In genomic region chr17:73010414-73010813, GRCh38 we compare ENCODE assay signal across 28 cellular contexts.
DNase-seq lines count a peak whose midpoint lies in the region; ATAC-seq and TF ChIP-seq lines count a peak whose summit lies in the region.
"Had no signal": no experiment of that assay in that cellular context is flagged by ENCODE, and none has a peak within 500 bp of the region (broad histone marks: within the 10 kb centered on the region; RNA-seq: fewer than 3 reads in every experiment).

No MANE protein-coding gene starts in this region.

- H3K27me3 ChIP-seq in endocrine pancreas (ENCODE audit: control insufficient read depth, insufficient read depth, low read length) = no peaks in the 10 kb centered on the region
- no peaks in the 10 kb centered on the region for H3K27me3 ChIP-seq in upper lobe of left lung
- no peaks in the 10 kb centered on the region for H3K27me3 ChIP-seq in Peyer's patch
- H3K27me3 ChIP-seq: esophagus muscularis mucosa, foreskin keratinocyte, heart right ventricle had no signal

- TF ChIP-seq EP300 in upper lobe of left lung (IDR thresholded peaks at IDR 0.05) = no peak

- ATAC-seq in upper lobe of left lung (ENCODE audit: low FRiP score in 2 of 2) = no peak
- ATAC-seq: activated naive CD8-positive, alpha-beta T cell treated with anti-CD3 and anti-CD28 coated beads, Interleukin-2, amount 50 U/mL, for 24 hours; effector memory CD8-positive, alpha-beta T cell; foreskin keratinocyte had no signal

- peak overlapping the region; percentile 82 for H3K27ac Mint-ChIP-seq in T-helper 2 cell treated with Interferon-gamma antibody and Interleukin-4, amounts not matched to agents 5 μg/mL and 100 μg/mL, for 36 hours
- H3K27ac Mint-ChIP-seq in activated T-helper 1 cell treated with anti-CD3 and anti-CD28 coated beads, Interleukin-12 subunit alpha, Interleukin-12 subunit beta, Interleukin-2, Interleukin-4 antibody, amounts not matched to agents 30 ng/mL and 10 ng/mL and 1 ng/mL, durations not matched to agents 14 hours and 24 hours and 36 hours = no peak overlapping the region
- H3K27ac Mint-ChIP-seq: activated naive CD8-positive, alpha-beta T cell treated with anti-CD3 and anti-CD28 coated beads, Interleukin-2, amount 50 U/mL, for 24 hours; activated T-cell treated with anti-CD3 and anti-CD28 coated beads, Interleukin-2, amount 50 U/mL, for 24 hours had no signal

- H3K4me3 ChIP-seq in endocrine pancreas (ENCODE audit: control insufficient read depth, insufficient read depth, low read length) (peak overlapping the region; percentile 72), upper lobe of left lung (peak overlapping the region in 1 of 4 donors; percentile 25), Peyer's patch (no peak overlapping the region)
- H3K4me3 ChIP-seq: HAP-1, SK-N-MC, thoracic aorta had no signal

- H3K9me3 ChIP-seq in endocrine pancreas (ENCODE audit: control insufficient read depth, low read length) = no peaks in the 10 kb centered on the region
- no peaks in the 10 kb centered on the region for H3K9me3 ChIP-seq in upper lobe of left lung
- H3K9me3 ChIP-seq in Peyer's patch = no peaks in the 10 kb centered on the region
- H3K9me3 ChIP-seq: esophagus muscularis mucosa, HAP-1, heart right ventricle, thoracic aorta had no signal

- intact Hi-C loops in activated T-helper 1 cell treated with anti-CD3 and anti-CD28 coated beads, Interleukin-12 subunit alpha, Interleukin-12 subunit beta, Interleukin-2, Interleukin-4 antibody, amounts not matched to agents 30 ng/mL and 10 ng/mL and 1 ng/mL, durations not matched to agents 14 hours and 24 hours and 36 hours (cut with micrococcal nuclease) = no loop called here

- no peaks in the 10 kb centered on the region for H3K36me3 Mint-ChIP-seq in T-helper 2 cell treated with Interferon-gamma antibody and Interleukin-4, amounts not matched to agents 5 μg/mL and 100 μg/mL, for 36 hours (ENCODE audit: low read depth)
- H3K36me3 Mint-ChIP-seq in activated T-helper 1 cell treated with anti-CD3 and anti-CD28 coated beads, Interleukin-12 subunit alpha, Interleukin-12 subunit beta, Interleukin-2, Interleukin-4 antibody, amounts not matched to agents 30 ng/mL and 10 ng/mL and 1 ng/mL, durations not matched to agents 14 hours and 24 hours and 36 hours (ENCODE audit: low read depth) = no peaks in the 10 kb centered on the region

- no peak for DNase-seq in T-helper 2 cell treated with Interferon-gamma antibody and Interleukin-4, amounts not matched to agents 5 μg/mL and 100 μg/mL, for 36 hours (ENCODE audit: low spot score)
- DNase-seq in T-helper 2 cell = no peak
- DNase-seq in NCI-H146 (lab: John Stamatoyannopoulos, UW) = peak; percentile 48
- DNase-seq in upper lobe of left lung = no peak
- DNase-seq in Peyer's patch = no peak
- DNase-seq in activated T-helper 1 cell treated with anti-CD3 and anti-CD28 coated beads, Interleukin-12 subunit alpha, Interleukin-12 subunit beta, Interleukin-2, Interleukin-4 antibody, amounts not matched to agents 30 ng/mL and 10 ng/mL and 1 ng/mL, durations not matched to agents 14 hours and 24 hours and 36 hours (ENCODE audit: low spot score) = no peak
- DNase-seq in NCI-H2227 treated with DMSO at 0.1 percent for 48 hours (lab: John Stamatoyannopoulos, UW) = no peak
- DNase-seq: ACHN; activated gamma-delta T cell treated with Interleukin-2 at 50 U/mL for 16 hours; activated naive CD8-positive, alpha-beta T cell treated with anti-CD3 and anti-CD28 coated beads, Interleukin-2, amount 50 U/mL, for 24 hours; activated T-cell treated with anti-CD3 and anti-CD28 coated beads, Interleukin-2, amount 50 U/mL, for 24 hours; caudate nucleus; cortex of kidney; effector memory CD8-positive, alpha-beta T cell; foreskin keratinocyte; heart right ventricle; IMR-90; mesendoderm; NCI-H1694; NCI-H82; nucleus accumbens had no signal

- TF ChIP-seq CTCF in upper lobe of left lung (IDR thresholded peaks at IDR 0.05) (no peak), Peyer's patch (IDR thresholded peaks at IDR 0.05) (no peak)

- H3K27me3 Mint-ChIP-seq in T-helper 2 cell treated with Interferon-gamma antibody and Interleukin-4, amounts not matched to agents 5 μg/mL and 100 μg/mL, for 36 hours (ENCODE audit: low read depth) = no peaks in the 10 kb centered on the region
- no peaks in the 10 kb centered on the region for H3K27me3 Mint-ChIP-seq in activated T-helper 1 cell treated with anti-CD3 and anti-CD28 coated beads, Interleukin-12 subunit alpha, Interleukin-12 subunit beta, Interleukin-2, Interleukin-4 antibody, amounts not matched to agents 30 ng/mL and 10 ng/mL and 1 ng/mL, durations not matched to agents 14 hours and 24 hours and 36 hours (ENCODE audit: insufficient read depth)
- H3K27me3 Mint-ChIP-seq: activated naive CD8-positive, alpha-beta T cell treated with anti-CD3 and anti-CD28 coated beads, Interleukin-2, amount 50 U/mL, for 24 hours; activated T-cell treated with anti-CD3 and anti-CD28 coated beads, Interleukin-2, amount 50 U/mL, for 24 hours; effector memory CD8-positive, alpha-beta T cell; stimulated activated naive CD8-positive, alpha-beta T cell treated with anti-CD3 and anti-CD28 coated beads, Interleukin-15, Interleukin-2, amounts not matched to agents 100 ng/mL and 50 ng/mL, for 24 hours had no signal

- no peaks in the 10 kb centered on the region for H3K36me3 ChIP-seq in endocrine pancreas (ENCODE audit: control insufficient read depth, insufficient read depth, low read length)
- H3K36me3 ChIP-seq in upper lobe of left lung = no peaks in the 10 kb centered on the region
- H3K36me3 ChIP-seq in Peyer's patch = no peaks in the 10 kb centered on the region
- H3K36me3 ChIP-seq: esophagus muscularis mucosa, HAP-1, heart right ventricle, thoracic aorta had no signal

- peaks cover 12% of the 10 kb centered on the region for H3K4me1 Mint-ChIP-seq in T-helper 2 cell treated with Interferon-gamma antibody and Interleukin-4, amounts not matched to agents 5 μg/mL and 100 μg/mL, for 36 hours (ENCODE audit: low read depth)
- H3K4me1 Mint-ChIP-seq in activated T-helper 1 cell treated with anti-CD3 and anti-CD28 coated beads, Interleukin-12 subunit alpha, Interleukin-12 subunit beta, Interleukin-2, Interleukin-4 antibody, amounts not matched to agents 30 ng/mL and 10 ng/mL and 1 ng/mL, durations not matched to agents 14 hours and 24 hours and 36 hours (ENCODE audit: low read depth) = peaks cover 13% of the 10 kb centered on the region

- 61 to 74% methylated on average over 7 of the region's 7 CpGs for WGBS in upper lobe of left lung, 2 donors

- H3K9me3 Mint-ChIP-seq in T-helper 2 cell treated with Interferon-gamma antibody and Interleukin-4, amounts not matched to agents 5 μg/mL and 100 μg/mL, for 36 hours = no peaks in the 10 kb centered on the region
- no peaks in the 10 kb centered on the region for H3K9me3 Mint-ChIP-seq in activated T-helper 1 cell treated with anti-CD3 and anti-CD28 coated beads, Interleukin-12 subunit alpha, Interleukin-12 subunit beta, Interleukin-2, Interleukin-4 antibody, amounts not matched to agents 30 ng/mL and 10 ng/mL and 1 ng/mL, durations not matched to agents 14 hours and 24 hours and 36 hours
- H3K9me3 Mint-ChIP-seq: activated naive CD8-positive, alpha-beta T cell treated with anti-CD3 and anti-CD28 coated beads, Interleukin-2, amount 50 U/mL, for 24 hours; activated T-cell treated with anti-CD3 and anti-CD28 coated beads, Interleukin-2, amount 50 U/mL, for 24 hours; effector memory CD8-positive, alpha-beta T cell; stimulated activated naive CD8-positive, alpha-beta T cell treated with anti-CD3 and anti-CD28 coated beads, Interleukin-15, Interleukin-2, amounts not matched to agents 100 ng/mL and 50 ng/mL, for 24 hours; T-helper 1 cell treated with Interleukin-12 subunit alpha and Interleukin-12 subunit beta and Interleukin-4 antibody, amounts not matched to agents 30 μg/mL and 1 μg/mL, for 36 hours had no signal

- H3K27ac ChIP-seq in upper lobe of left lung (peak overlapping the region; percentile 10 to 63 (median 46)), Peyer's patch (no peak overlapping the region)
- H3K27ac ChIP-seq: esophagus muscularis mucosa, foreskin keratinocyte, SK-N-MC, thoracic aorta had no signal

- TF ChIP-seq POLR2A in upper lobe of left lung (IDR thresholded peaks at IDR 0.05) (no peak), Peyer's patch (IDR thresholded peaks at IDR 0.05) (no peak)

- peak overlapping the region; percentile 10 for H3K9ac ChIP-seq in endocrine pancreas (ENCODE audit: control insufficient read depth, insufficient read depth, low read length)

- peak overlapping the region; percentile 69 for H3K4me3 Mint-ChIP-seq in T-helper 2 cell treated with Interferon-gamma antibody and Interleukin-4, amounts not matched to agents 5 μg/mL and 100 μg/mL, for 36 hours
- H3K4me3 Mint-ChIP-seq in activated T-helper 1 cell treated with anti-CD3 and anti-CD28 coated beads, Interleukin-12 subunit alpha, Interleukin-12 subunit beta, Interleukin-2, Interleukin-4 antibody, amounts not matched to agents 30 ng/mL and 10 ng/mL and 1 ng/mL, durations not matched to agents 14 hours and 24 hours and 36 hours = no peak overlapping the region
- H3K4me3 Mint-ChIP-seq: activated naive CD8-positive, alpha-beta T cell treated with anti-CD3 and anti-CD28 coated beads, Interleukin-2, amount 50 U/mL, for 24 hours; activated T-cell treated with anti-CD3 and anti-CD28 coated beads, Interleukin-2, amount 50 U/mL, for 24 hours had no signal

- peaks cover 4% of the 10 kb centered on the region for H3K4me1 ChIP-seq in endocrine pancreas (ENCODE audit: control insufficient read depth, insufficient read depth, low read length)
- peaks cover 0 to 19% (median 10%) of the 10 kb centered on the region in 4 donors for H3K4me1 ChIP-seq in upper lobe of left lung
- no peaks in the 10 kb centered on the region for H3K4me1 ChIP-seq in Peyer's patch
- H3K4me1 ChIP-seq: esophagus muscularis mucosa, foreskin keratinocyte, HAP-1 had no signal

Comparison
In these comparisons a context has a peak if more than half of its experiments do, and no peak if none do; other contexts are left out.
1. H3K27ac ChIP-seq: peak in upper lobe of left lung (4 of 4); none in Peyer's patch (0 of 4).